ENCODE assay signal across 9 cellular contexts in the genomic region with DNA sequence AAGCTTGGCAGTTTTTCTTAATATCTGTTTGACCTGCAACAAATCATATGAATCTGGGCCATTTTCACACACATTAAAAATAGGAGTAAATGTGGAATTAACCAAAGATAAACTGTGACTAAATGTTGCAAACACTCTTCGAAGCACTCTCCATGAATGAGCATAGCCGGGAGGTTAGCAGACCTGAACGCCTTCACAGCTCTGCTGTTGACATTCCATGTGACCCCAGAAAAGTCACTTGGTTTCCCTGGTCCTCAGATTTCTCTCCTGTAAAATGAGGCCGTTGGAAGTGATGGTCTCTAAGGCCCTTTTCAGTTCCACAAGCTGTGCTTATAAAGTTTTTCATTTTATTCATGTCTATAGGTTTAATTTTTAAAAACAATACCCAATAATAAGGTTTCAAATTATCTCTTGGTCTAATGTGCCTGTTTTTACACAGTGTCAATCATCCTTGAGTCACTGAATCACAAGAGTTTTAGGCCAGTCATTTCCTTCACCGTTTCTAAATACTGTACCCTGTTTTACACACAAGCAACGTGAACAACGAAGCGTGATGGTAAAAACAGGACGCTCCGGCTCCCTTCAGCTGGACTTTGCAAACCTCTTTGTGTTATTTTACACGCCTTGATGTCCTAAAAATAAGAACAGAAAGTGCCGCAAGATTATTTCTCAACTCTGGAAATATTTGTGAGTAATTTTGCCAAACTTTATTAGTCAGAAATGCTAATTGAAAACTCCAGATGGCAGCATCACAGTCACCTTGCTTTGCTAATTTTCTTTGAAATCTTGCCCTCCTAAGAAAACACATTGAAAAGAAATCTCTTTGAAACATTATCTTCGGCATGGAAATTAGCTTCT. TPM values are rescaled to one million over a fixed set of nuclear protein-coding genes. Genes with fewer than 3 reads are reported as not detected.
DNase-seq lines count a peak whose midpoint lies in the region; ATAC-seq, FAIRE-seq and TF ChIP-seq lines count a peak whose summit lies in the region.
"Had no signal": no experiment of that assay in that cellular context is flagged by ENCODE, and none has a peak within 500 bp of the region (broad histone marks: within the 10 kb centered on the region; RNA-seq: fewer than 3 reads in every experiment).

No MANE protein-coding gene starts in this region.

- no peak overlapping the region for H3K4me3 Mint-ChIP-seq in activated CD8-positive, alpha-beta T cell treated with anti-CD3 and anti-CD28 coated beads, Interleukin-2, amount 10 ng/mL, durations not matched to agents 7 days and 5 days
- no peak overlapping the region for H3K4me3 Mint-ChIP-seq in activated CD8-positive, alpha-beta memory T cell treated with anti-CD3 and anti-CD28 coated beads, Interleukin-2, amount 10 ng/mL, durations not matched to agents 7 days and 5 days

- H3K27me3 Mint-ChIP-seq in activated CD8-positive, alpha-beta T cell treated with anti-CD3 and anti-CD28 coated beads, Interleukin-2, amount 10 ng/mL, durations not matched to agents 7 days and 5 days (ENCODE audit: low read depth), result peaks cover 4% of the 10 kb centered on the region
- peaks cover 10% of the 10 kb centered on the region for H3K27me3 Mint-ChIP-seq in activated CD8-positive, alpha-beta memory T cell treated with anti-CD3 and anti-CD28 coated beads, Interleukin-2, amount 10 ng/mL, durations not matched to agents 7 days and 5 days

- H3K4me1 ChIP-seq in K562 (replicated peaks in 1 of 2; ENCODE audit: control insufficient read depth in 2 of 2, insufficient read depth in 2 of 2, low read length in 2 of 2), result peaks cover 0 to 8% of the 10 kb centered on the region in 2 experiments; a peak in 2 of 5 replicates
- peaks cover 19% of the 10 kb centered on the region for H3K4me1 ChIP-seq in left ventricle myocardium inferior

- H3K4me3 ChIP-seq in K562, result no peak overlapping the region
- no peak overlapping the region for H3K4me3 ChIP-seq in retinal pigment epithelial cell (ENCODE audit: low read length)
- H3K4me3 ChIP-seq in left ventricle myocardium inferior, result no peak overlapping the region

- no peaks in the 10 kb centered on the region for H4K20me1 ChIP-seq in K562 (replicated peaks; ENCODE audit: control insufficient read depth, insufficient read depth, low read length)

- no peak overlapping the region for H3K4me2 ChIP-seq in K562 (ENCODE audit: insufficient read depth, low read length)

- 10% methylated on average over 13 of the region's 13 CpGs for WGBS in K562 (ENCODE audit: insufficient coverage, low coverage, missing lambda C conversion rate)

- H3K36me3 Mint-ChIP-seq in activated CD8-positive, alpha-beta T cell treated with anti-CD3 and anti-CD28 coated beads, Interleukin-2, amount 10 ng/mL, durations not matched to agents 7 days and 5 days (ENCODE audit: low read depth), result no peaks in the 10 kb centered on the region
- H3K36me3 Mint-ChIP-seq in activated CD8-positive, alpha-beta memory T cell treated with anti-CD3 and anti-CD28 coated beads, Interleukin-2, amount 10 ng/mL, durations not matched to agents 7 days and 5 days, result no peaks in the 10 kb centered on the region

- intact Hi-C loops in K562 (cut with micrococcal nuclease) (no loop called here), left ventricle myocardium inferior (cut with micrococcal nuclease) (no loop called here)

- CTCF ChIA-PET in K562 (lab: Yijun Ruan, JAX; ENCODE audit: low intra/inter-chr PET ratio), result no interaction called here
- CTCF ChIA-PET in activated CD8-positive, alpha-beta T cell treated with anti-CD3 and anti-CD28 coated beads, Interleukin-2, amount 10 ng/mL, durations not matched to agents 7 days and 5 days (lab: Charles Lee), result no interaction called here
- CTCF ChIA-PET in activated CD8-positive, alpha-beta memory T cell treated with anti-CD3 and anti-CD28 coated beads, Interleukin-2, amount 10 ng/mL, durations not matched to agents 7 days and 5 days (lab: Charles Lee), result no interaction called here

- H3K27ac Mint-ChIP-seq in activated CD8-positive, alpha-beta T cell treated with anti-CD3 and anti-CD28 coated beads, Interleukin-2, amount 10 ng/mL, durations not matched to agents 7 days and 5 days, result no peak overlapping the region
- H3K27ac Mint-ChIP-seq in activated CD8-positive, alpha-beta memory T cell treated with anti-CD3 and anti-CD28 coated beads, Interleukin-2, amount 10 ng/mL, durations not matched to agents 7 days and 5 days, result no peak overlapping the region

- ATAC-seq in HG02798 (IDR thresholded peaks at IDR 0.05; ENCODE audit: poor library complexity, unreplicated experiment), result peak; percentile 33
- no peak for ATAC-seq in K562
- no peak for ATAC-seq in activated CD8-positive, alpha-beta T cell treated with anti-CD3 and anti-CD28 coated beads, Interleukin-2, amount 10 ng/mL, durations not matched to agents 7 days and 5 days
- ATAC-seq in activated CD8-positive, alpha-beta memory T cell treated with anti-CD3 and anti-CD28 coated beads, Interleukin-2, amount 10 ng/mL, durations not matched to agents 7 days and 5 days, result no peak

- H3K9me3 Mint-ChIP-seq in activated CD8-positive, alpha-beta T cell treated with anti-CD3 and anti-CD28 coated beads, Interleukin-2, amount 10 ng/mL, durations not matched to agents 7 days and 5 days (ENCODE audit: insufficient read depth), result no peaks in the 10 kb centered on the region
- no peaks in the 10 kb centered on the region for H3K9me3 Mint-ChIP-seq in activated CD8-positive, alpha-beta memory T cell treated with anti-CD3 and anti-CD28 coated beads, Interleukin-2, amount 10 ng/mL, durations not matched to agents 7 days and 5 days (ENCODE audit: low read depth)

- TF ChIP-seq POLR2A in K562 (conservative IDR thresholded peaks at IDR 0.05), result no peak

- no peak for TF ChIP-seq EP300 in K562 (IDR thresholded peaks at IDR 0.05; ENCODE audit: low read length)

- POLR2A ChIA-PET in K562 (lab: Yijun Ruan, JAX), result interaction anchor here (0.7 to 1.4 kb wide), 3 partner anchors 10 to 17 kb away, joined by 3 read pairs; no protein-coding TSS in a partner anchor
- POLR2A ChIA-PET in activated CD8-positive, alpha-beta T cell treated with anti-CD3 and anti-CD28 coated beads, Interleukin-2, amount 10 ng/mL, durations not matched to agents 7 days and 5 days (lab: Charles Lee), result no interaction called here

- H3K9me1 ChIP-seq in K562 (ENCODE audit: control insufficient read depth, insufficient read depth, low read length), result no peaks in the 10 kb centered on the region

- FAIRE-seq in K562 (lab: Jason Lieb, UNC), result peak; percentile 11

- peak; percentile 22 for DNase-seq in GM13976 (ENCODE audit: low spot score)
- DNase-seq in K562 (ENCODE audit: extremely low read depth in 1 of 4, low spot score in 3 of 4), result no peak
- DNase-seq in retinal pigment epithelial cell (ENCODE audit: low read depth), result no peak
- DNase-seq in GDM1 (lab: John Stamatoyannopoulos, UW), result no peak
- DNase-seq in left ventricle myocardium inferior, result no peak
- no peak for DNase-seq in activated CD8-positive, alpha-beta T cell treated with anti-CD3 and anti-CD28 coated beads, Interleukin-2, amount 10 ng/mL, durations not matched to agents 7 days and 5 days
- DNase-seq in activated CD8-positive, alpha-beta memory T cell treated with anti-CD3 and anti-CD28 coated beads, Interleukin-2, amount 10 ng/mL, durations not matched to agents 7 days and 5 days, result no peak
- DNase-seq: NCI-H146 had no signal

- TF ChIP-seq RAD21 in K562 (CRISPR knock-in tag; conservative IDR thresholded peaks at IDR 0.05 in 1 of 2, IDR thresholded peaks at IDR 0.05 in 1 of 2), result no peak

- H3K27me3 ChIP-seq in K562 (ENCODE audit: control insufficient read depth in 2 of 2, insufficient read depth in 2 of 2, low read length in 2 of 2) (0 out of 5 replicates have a peak, but pooled peaks cover 0 to 2% of the 10 kb centered on the region in 2 experiments), left ventricle myocardium inferior (ENCODE audit: low read depth) (no peaks in the 10 kb centered on the region)

- no peaks in the 10 kb centered on the region for H3K36me3 ChIP-seq in K562 (ENCODE audit: control insufficient read depth, insufficient read depth, low read length)
- no peaks in the 10 kb centered on the region for H3K36me3 ChIP-seq in left ventricle myocardium inferior

- in situ Hi-C loops in GM13976 (cut with MboI; ENCODE audit: low sequenced_read_pairs, unreplicated experiment), result no loop called here
- in situ Hi-C loops in K562 (cut with MboI), result no loop called here

- BruUV-seq in K562 (replicated peaks; lab: Mats Ljungman, UMichigan), result no TSS peak

- no peaks in the 10 kb centered on the region for H3K4me1 Mint-ChIP-seq in activated CD8-positive, alpha-beta T cell treated with anti-CD3 and anti-CD28 coated beads, Interleukin-2, amount 10 ng/mL, durations not matched to agents 7 days and 5 days (ENCODE audit: low read depth)
- peaks cover 4% of the 10 kb centered on the region for H3K4me1 Mint-ChIP-seq in activated CD8-positive, alpha-beta memory T cell treated with anti-CD3 and anti-CD28 coated beads, Interleukin-2, amount 10 ng/mL, durations not matched to agents 7 days and 5 days

- H3K79me2 ChIP-seq in K562 (ENCODE audit: control insufficient read depth, insufficient read depth, low read length), result no peaks in the 10 kb centered on the region

- no peak overlapping the region for H2AFZ ChIP-seq in K562 (ENCODE audit: low read depth, low read length)

- H3K9me3 ChIP-seq in K562 (replicated peaks; ENCODE audit: control insufficient read depth, insufficient read depth, low read depth, low read length) (no peaks in the 10 kb centered on the region), left ventricle myocardium inferior (replicated peaks) (no peaks in the 10 kb centered on the region)

- H3K27ac ChIP-seq in K562 (ENCODE audit: extremely low read depth, low read depth, low read length) (no peak overlapping the region), left ventricle myocardium inferior (replicated peaks) (no peak overlapping the region)

- TF ChIP-seq CTCF in GM13976 (IDR thresholded peaks at IDR 0.05; ENCODE audit: borderline replicate concordance, control extremely low read depth, extremely low read depth, insufficient read depth, missing control alignments) (no peak), K562 (IDR thresholded peaks at IDR 0.05 in 2 of 3, conservative IDR thresholded peaks at IDR 0.05 in 1 of 3; ENCODE audit: insufficient read depth in 2 of 3, low read depth in 1 of 3, low read length in 3 of 3) (no peak; a peak in 1 of 6 replicates), retinal pigment epithelial cell (conservative IDR thresholded peaks at IDR 0.05; ENCODE audit: low read depth, low read length) (peak; percentile 18), left ventricle myocardium inferior (IDR thresholded peaks at IDR 0.05; ENCODE audit: borderline replicate concordance) (no peak)

- H3K9ac ChIP-seq in K562 (ENCODE audit: insufficient read depth in 1 of 2, low read depth in 2 of 2, low read length in 2 of 2), result no peak overlapping the region

RNA-seq across cellular contexts. Expression of a gene that starts 38.6 kb away (rescaled TPM):
- 0.97 and 1.1 TPM in 2 replicates for total RNA-seq in K562 (2011; cell fraction: chromatin; rRNA removed; ENCODE audit: low replicate concordance)
- 0.66 and 0.83 TPM in 2 replicates for total RNA-seq in K562 (2011; cell fraction: nucleolus; rRNA removed)
- total RNA-seq in K562 (2011; cell fraction: nucleoplasm; rRNA removed), result 1.3 and 1.9 TPM in 2 replicates
- total RNA-seq in K562 (2014; rRNA removed), result 0.86 and 1.5 TPM in 2 replicates
- 0.70 and 0.84 TPM in 2 replicates for total RNA-seq in K562 (2014; rRNA removed; fragmentation: Illumina TruSeq; extraction: Trizol)
- total RNA-seq in K562 (2015; rRNA removed; fragmentation: Illumina TruSeq; extraction: Trizol), result 0.83 and 1.1 TPM in 2 replicates
- total RNA-seq in K562 (2021), result 0.65 and 1.2 TPM in 2 replicates
- polyA plus RNA-seq in K562 (2011; rRNA removed), result 0.22 and 2.4 TPM in 2 replicates
- polyA plus RNA-seq in K562 (2011; cell fraction: cytosol; rRNA removed), result 0.21 and 0.69 TPM in 2 replicates
- polyA plus RNA-seq in K562 (2011; cell fraction: nucleus; rRNA removed), result 0.48 and 0.97 TPM in 2 replicates
- polyA plus RNA-seq in K562 (2012), result 1.5 and 2.0 TPM in 2 replicates
- 1.1 and 1.3 TPM in 2 replicates for polyA plus RNA-seq in K562 (2014; fragmentation: Illumina TruSeq; extraction: Trizol)
- polyA plus RNA-seq in K562 (2014; fragmentation: Nextera tagmentation; extraction: Ambion mirVana), result 1 to 10 TPM; 1.3 to 1.5 TPM
- 0.47 and 0.90 TPM in 2 replicates for polyA plus RNA-seq in K562 (2014; rRNA removed)
- polyA minus RNA-seq in K562 (2011; rRNA and poly(A)+ RNA removed), result 0.90 and 2.0 TPM in 2 replicates
- 1.0 and 1.3 TPM in 2 replicates for polyA minus RNA-seq in K562 (2011; cell fraction: cytosol; rRNA and poly(A)+ RNA removed)
- 1.3 and 2.2 TPM in 2 replicates for polyA minus RNA-seq in K562 (2011; cell fraction: nucleus; rRNA and poly(A)+ RNA removed)
- 13.1 TPM for total RNA-seq in left ventricle myocardium inferior
- not detected for total RNA-seq in activated CD8-positive, alpha-beta T cell treated with anti-CD3 and anti-CD28 coated beads, Interleukin-2, amount 10 ng/mL, durations not matched to agents 7 days and 5 days
- under 1 TPM; 0.26 to 0.40 TPM for total RNA-seq in activated CD8-positive, alpha-beta memory T cell treated with anti-CD3 and anti-CD28 coated beads, Interleukin-2, amount 10 ng/mL, durations not matched to agents 7 days and 5 days
